17 cellular contexts compared by ENCODE assay signal in genomic region chr7:357531-358209, GRCh38.
A peak's percentile ranks its signal among the peaks of the same experiment; 100 is the strongest.
DNase-seq lines count a peak whose midpoint lies in the region; ATAC-seq and TF ChIP-seq lines count a peak whose summit lies in the region.
"Had no signal": no experiment of that assay in that cellular context is flagged by ENCODE, and none has a peak within 500 bp of the region (broad histone marks: within the 10 kb centered on the region; RNA-seq: fewer than 3 reads in every experiment).

No MANE protein-coding gene starts in this region.

- H3K27ac ChIP-seq in breast epithelium (peak overlapping the region; percentile 88 to 94), mammary epithelial cell (ENCODE audit: insufficient read depth, low read depth, low read length) (no peak overlapping the region), transverse colon (no peak overlapping the region)

- DNase-seq in breast epithelium (ENCODE audit: low spot score in 2 of 2) (no peak), mammary epithelial cell (no peak), dermis microvascular lymphatic vessel endothelial cell (ENCODE audit: low read depth in 2 of 2) (peak; percentile 72 to 80), neural crest cell (ENCODE audit: low read depth, low spot score) (no peak), HPDE6-E6E7 (ENCODE audit: extremely low spot score) (no peak), SHP77 treated with DMSO at 0.1 percent for 48 hours (lab: John Stamatoyannopoulos, UW) (no peak), transverse colon (no peak)
- DNase-seq: DMS 273 treated with DMSO at 0.1 percent for 48 hours, GF-D8, GOT3, KG1, NCI-H1436 treated with DMSO at 0.1 percent for 48 hours, NCI-H2081, NCI-H510A, NCI-H774, PC-3 had no signal

- H3K27me3 ChIP-seq in breast epithelium (peaks cover 0 to 17% of the 10 kb centered on the region in 2 donors), mammary epithelial cell (ENCODE audit: insufficient read depth, low read length) (no peaks in the 10 kb centered on the region), transverse colon (peaks cover 20% of the 10 kb centered on the region)

- H3K4me3 ChIP-seq in breast epithelium (no peak overlapping the region), mammary epithelial cell (replicated peaks in 1 of 3; ENCODE audit: insufficient read depth in 1 of 3, low read depth in 2 of 3, low read length in 3 of 3) (no peak overlapping the region), transverse colon (no peak overlapping the region)

- no peaks in the 10 kb centered on the region for H3K9me3 Mint-ChIP-seq in neural crest cell

- WGBS in mammary epithelial cell (ENCODE audit: low coverage, missing lambda C conversion rate): 54% methylated on average over 9 of the region's 12 CpGs
- WGBS in transverse colon (ENCODE audit: low coverage in 1 of 2), 2 donors: 76 to 80% methylated on average over 3 to 12 of the region's 12 CpGs

- H3K36me3 ChIP-seq in breast epithelium (no peaks in the 10 kb centered on the region), mammary epithelial cell (ENCODE audit: insufficient read depth, low read length) (no peaks in the 10 kb centered on the region), transverse colon (no peaks in the 10 kb centered on the region)

- intact Hi-C loops in breast epithelium (cut with DNase I; ENCODE audit: low total_unique reads) (loop anchor here (5.0 kb wide), 1 partner anchor 795 kb away; no protein-coding TSS in a partner anchor), mammary epithelial cell (cut with micrococcal nuclease) (no loop called here), transverse colon (cut with DNase I; ENCODE audit: low total_unique reads) (loop anchor here (10.0 kb wide), 1 partner anchor 57 kb away; no protein-coding TSS in a partner anchor)

- H3K9me3 ChIP-seq in breast epithelium (no peaks in the 10 kb centered on the region), mammary epithelial cell (replicated peaks; ENCODE audit: insufficient read depth, low read length) (peaks cover 2% of the 10 kb centered on the region), transverse colon (no peaks in the 10 kb centered on the region)

- no peak overlapping the region for H2AFZ ChIP-seq in mammary epithelial cell (ENCODE audit: low read depth, low read length)

- H3K79me2 ChIP-seq in mammary epithelial cell (ENCODE audit: insufficient read depth, low read length): no peaks in the 10 kb centered on the region

- H3K4me1 Mint-ChIP-seq in neural crest cell: peaks cover 16% of the 10 kb centered on the region

- H3K4me3 Mint-ChIP-seq in neural crest cell: no peak overlapping the region

- in situ Hi-C loops in mammary epithelial cell (cut with MboI; ENCODE audit: low sequenced_read_pairs in 2 of 2) (no loop called here), transverse colon (cut with MboI; ENCODE audit: low pct_ligation_motif_present in 1 of 4, low pct_unique_long_range_greater_than_20kb in 1 of 4, low sequenced_read_pairs in 3 of 4) (no loop called here)

- H3K36me3 Mint-ChIP-seq in neural crest cell (ENCODE audit: low read depth): no peaks in the 10 kb centered on the region

- peak overlapping the region; percentile 78 for H3K27ac Mint-ChIP-seq in neural crest cell (ENCODE audit: unreplicated experiment)

- CTCF ChIA-PET in mammary epithelial cell (lab: Charles Lee; ENCODE audit: low non-redundant PET): no interaction called here

- H3K4me1 ChIP-seq in breast epithelium (peaks cover 0 to 4% of the 10 kb centered on the region in 2 donors), mammary epithelial cell (ENCODE audit: insufficient read depth, low read length) (peaks cover 29% of the 10 kb centered on the region), transverse colon (peaks cover 0 to 10% (median 3%) of the 10 kb centered on the region in 4 donors)

- H4K20me1 ChIP-seq in mammary epithelial cell (ENCODE audit: insufficient read depth, low read length): no peaks in the 10 kb centered on the region

- TF ChIP-seq EP300 in transverse colon (IDR thresholded peaks at IDR 0.05; ENCODE audit: low read depth): no peak

- TF ChIP-seq CTCF in breast epithelium (IDR thresholded peaks at IDR 0.05) (no peak), mammary epithelial cell (conservative IDR thresholded peaks at IDR 0.05 in 1 of 2, IDR thresholded peaks at IDR 0.05 in 1 of 2; ENCODE audit: extremely low read depth in 1 of 2, insufficient read depth in 1 of 2, low read depth in 1 of 2, low read length in 2 of 2) (no peak), neural crest cell (conservative IDR thresholded peaks at IDR 0.05) (no peak), transverse colon (IDR thresholded peaks at IDR 0.05) (no peak)

- H3K4me2 ChIP-seq in mammary epithelial cell (ENCODE audit: insufficient read depth, low read depth, low read length): no peak overlapping the region

- no peak for TF ChIP-seq POLR2A in breast epithelium (IDR thresholded peaks at IDR 0.05)
- no peak for TF ChIP-seq POLR2A in transverse colon (IDR thresholded peaks at IDR 0.05)

- ATAC-seq in GM21447 (IDR thresholded peaks at IDR 0.05; ENCODE audit: unreplicated experiment): no peak
- ATAC-seq: PC-3 had no signal

- dilution Hi-C loops in mammary epithelial cell (cut with HindIII; ENCODE audit: low sequenced_read_pairs): no loop called here

- H3K27me3 Mint-ChIP-seq in neural crest cell (ENCODE audit: low read depth): peaks cover 12% of the 10 kb centered on the region

- no peak overlapping the region for H3K9ac ChIP-seq in mammary epithelial cell (ENCODE audit: insufficient read depth, low read length)

- no TSS peak for BruUV-seq in mammary epithelial cell (replicated peaks; lab: Mats Ljungman, UMichigan)

Comparison
In these comparisons a context has a peak if more than half of its experiments do, and no peak if none do; other contexts are left out.
1. H3K27ac ChIP-seq: peak in breast epithelium (2 of 2); none in mammary epithelial cell (single experiment) and transverse colon (0 of 4).
2. DNase-seq: peak in dermis microvascular lymphatic vessel endothelial cell (2 of 2); none in breast epithelium (0 of 2), mammary epithelial cell (single experiment), neural crest cell (single experiment), HPDE6-E6E7 (single experiment), SHP77 treated with DMSO at 0.1 percent for 48 hours (single experiment) and transverse colon (single experiment).